Comparison of ENCODE assay signal across 1 cellular context in genomic region chr1:32817159-32817814, GRCh38.
A peak's percentile ranks its signal among the peaks of the same experiment; 100 is the strongest.
TF ChIP-seq lines count a peak whose summit lies in the region.

Gene S100PBP, plus strand, starts transcription at chr1:32817653. Its CDS starts 8,447 bp downstream, at chr1:32826100.
Gene YARS1, minus strand, starts transcription at chr1:32817358. Its CDS starts 114 bp downstream, at chr1:32817244.

TF ChIP-seq in HepG2, 621 proteins besides CTCF, POLR2A, EP300 and RAD21 (continued from another document and continues in another):
- TF ChIP-seq, protein P1, sequence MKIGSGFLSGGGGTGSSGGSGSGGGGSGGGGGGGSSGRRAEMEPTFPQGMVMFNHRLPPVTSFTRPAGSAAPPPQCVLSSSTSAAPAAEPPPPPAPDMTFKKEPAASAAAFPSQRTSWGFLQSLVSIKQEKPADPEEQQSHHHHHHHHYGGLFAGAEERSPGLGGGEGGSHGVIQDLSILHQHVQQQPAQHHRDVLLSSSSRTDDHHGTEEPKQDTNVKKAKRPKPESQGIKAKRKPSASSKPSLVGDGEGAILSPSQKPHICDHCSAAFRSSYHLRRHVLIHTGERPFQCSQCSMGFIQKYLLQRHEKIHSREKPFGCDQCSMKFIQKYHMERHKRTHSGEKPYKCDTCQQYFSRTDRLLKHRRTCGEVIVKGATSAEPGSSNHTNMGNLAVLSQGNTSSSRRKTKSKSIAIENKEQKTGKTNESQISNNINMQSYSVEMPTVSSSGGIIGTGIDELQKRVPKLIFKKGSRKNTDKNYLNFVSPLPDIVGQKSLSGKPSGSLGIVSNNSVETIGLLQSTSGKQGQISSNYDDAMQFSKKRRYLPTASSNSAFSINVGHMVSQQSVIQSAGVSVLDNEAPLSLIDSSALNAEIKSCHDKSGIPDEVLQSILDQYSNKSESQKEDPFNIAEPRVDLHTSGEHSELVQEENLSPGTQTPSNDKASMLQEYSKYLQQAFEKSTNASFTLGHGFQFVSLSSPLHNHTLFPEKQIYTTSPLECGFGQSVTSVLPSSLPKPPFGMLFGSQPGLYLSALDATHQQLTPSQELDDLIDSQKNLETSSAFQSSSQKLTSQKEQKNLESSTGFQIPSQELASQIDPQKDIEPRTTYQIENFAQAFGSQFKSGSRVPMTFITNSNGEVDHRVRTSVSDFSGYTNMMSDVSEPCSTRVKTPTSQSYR (CRISPR knock-in tag; IDR thresholded peaks at IDR 0.05; ENCODE audit: borderline replicate concordance): peak; percentile 55; the same call in 1 of the 2 replicates
- TF ChIP-seq ZMAT3 (CRISPR knock-in tag; conservative IDR thresholded peaks at IDR 0.05) (peak; percentile 73), RORA (CRISPR knock-in tag; IDR thresholded peaks at IDR 0.05) (no peak), ZNF644 (CRISPR knock-in tag; IDR thresholded peaks at IDR 0.05; ENCODE audit: low read depth) (no peak), SMAD9 (CRISPR knock-in tag; IDR thresholded peaks at IDR 0.05) (no peak), ZNF776 (CRISPR knock-in tag; IDR thresholded peaks at IDR 0.05) (no peak), ZBTB38 (CRISPR knock-in tag; IDR thresholded peaks at IDR 0.05) (peak; percentile 80), ZBTB21 (CRISPR knock-in tag; IDR thresholded peaks at IDR 0.05) (peak; percentile 50), IRX3 (CRISPR knock-in tag; IDR thresholded peaks at IDR 0.05; ENCODE audit: borderline replicate concordance, low read depth) (peak; percentile 34; the same call in 1 of the 2 replicates), ZNF142 (CRISPR knock-in tag; IDR thresholded peaks at IDR 0.05) (peak; percentile 62; the same call in 1 of the 2 replicates), SMAD3 (CRISPR knock-in tag; IDR thresholded peaks at IDR 0.05) (peak; percentile 95), ZNF605 (CRISPR knock-in tag; IDR thresholded peaks at IDR 0.05) (peak; percentile 94; the same call in 1 of the 2 replicates), GATAD1 (CRISPR knock-in tag; IDR thresholded peaks at IDR 0.05) (peak; percentile 93), NFKBIZ (CRISPR knock-in tag; IDR thresholded peaks at IDR 0.05) (peak; percentile 91; the same call in 1 of the 2 replicates), GABPA (IDR thresholded peaks at IDR 0.05; ENCODE audit: low read depth, low read length) (peak; percentile 77), GABPA (CRISPR knock-in tag; IDR thresholded peaks at IDR 0.05; ENCODE audit: low read depth) (peak; percentile 93), RFX5 (IDR thresholded peaks at IDR 0.05; ENCODE audit: low read depth, low read length) (no peak), ZNF362 (CRISPR knock-in tag; IDR thresholded peaks at IDR 0.05; ENCODE audit: borderline replicate concordance) (peak; percentile 87; the same call in 1 of the 2 replicates), ZNF503 (CRISPR knock-in tag; IDR thresholded peaks at IDR 0.05) (peak; percentile 66; the same call in 1 of the 2 replicates), RARG (CRISPR knock-in tag; IDR thresholded peaks at IDR 0.05; ENCODE audit: low read depth) (0 out of 2 replicates have a peak, but pooled peaks have one; percentile 91), NCOR1 (IDR thresholded peaks at IDR 0.05; ENCODE audit: borderline replicate concordance, low read length) (no peak), RFXANK (CRISPR knock-in tag; IDR thresholded peaks at IDR 0.05) (no peak), JDP2 (CRISPR knock-in tag; IDR thresholded peaks at IDR 0.05; ENCODE audit: borderline replicate concordance) (no peak), NBN (conservative IDR thresholded peaks at IDR 0.05) (no peak), RARA (CRISPR knock-in tag; IDR thresholded peaks at IDR 0.05) (peak; percentile 70), POLR2G (IDR thresholded peaks at IDR 0.05; ENCODE audit: low read depth, low read length) (peak; percentile 88), ZNF572 (CRISPR knock-in tag; IDR thresholded peaks at IDR 0.05) (no peak), ZZZ3 (CRISPR knock-in tag; IDR thresholded peaks at IDR 0.05; ENCODE audit: borderline replicate concordance) (peak; percentile 92), MXI1 (IDR thresholded peaks at IDR 0.05; ENCODE audit: borderline replicate concordance, low read depth, low read length) (peak; percentile 99), BORCS8-MEF2B (CRISPR knock-in tag; IDR thresholded peaks at IDR 0.05) (peak; percentile 94), HBP1 (CRISPR knock-in tag; IDR thresholded peaks at IDR 0.05; ENCODE audit: low read depth) (peak; percentile 97), MYPOP (CRISPR knock-in tag; IDR thresholded peaks at IDR 0.05) (peak; percentile 65; the same call in 1 of the 2 replicates)
- TF ChIP-seq, protein P2, sequence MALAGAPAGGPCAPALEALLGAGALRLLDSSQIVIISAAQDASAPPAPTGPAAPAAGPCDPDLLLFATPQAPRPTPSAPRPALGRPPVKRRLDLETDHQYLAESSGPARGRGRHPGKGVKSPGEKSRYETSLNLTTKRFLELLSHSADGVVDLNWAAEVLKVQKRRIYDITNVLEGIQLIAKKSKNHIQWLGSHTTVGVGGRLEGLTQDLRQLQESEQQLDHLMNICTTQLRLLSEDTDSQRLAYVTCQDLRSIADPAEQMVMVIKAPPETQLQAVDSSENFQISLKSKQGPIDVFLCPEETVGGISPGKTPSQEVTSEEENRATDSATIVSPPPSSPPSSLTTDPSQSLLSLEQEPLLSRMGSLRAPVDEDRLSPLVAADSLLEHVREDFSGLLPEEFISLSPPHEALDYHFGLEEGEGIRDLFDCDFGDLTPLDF (CRISPR knock-in tag; IDR thresholded peaks at IDR 0.05): peak; percentile 43; the same call in 1 of the 2 replicates
